Comparison of ENCODE assay signal across 9 cellular contexts in genomic region chr17:74204474-74204873, GRCh38. TPM values are rescaled to one million over a fixed set of nuclear protein-coding genes. Genes with fewer than 3 reads are reported as not detected.
DNase-seq lines count a peak whose midpoint lies in the region; ATAC-seq, FAIRE-seq and TF ChIP-seq lines count a peak whose summit lies in the region.
"Had no signal": no experiment of that assay in that cellular context is flagged by ENCODE, and none has a peak within 500 bp of the region (broad histone marks: within the 10 kb centered on the region; RNA-seq: fewer than 3 reads in every experiment).

No MANE protein-coding gene starts in this region.

- POLR2A ChIA-PET in GM12878 (lab: Charles Lee): interaction anchor here (0.6 to 1.1 kb wide), 2 partner anchors 18 to 92 kb away, joined by 3 read pairs; no protein-coding TSS in a partner anchor

- H3K36me3 ChIP-seq in GM12878 (ENCODE audit: control insufficient read depth in 2 of 2, insufficient read depth in 2 of 2, low read length in 1 of 2): peaks cover 6 to 23% of the 10 kb centered on the region in 2 experiments
- peaks cover 9 to 23% of the 10 kb centered on the region in 2 donors for H3K36me3 ChIP-seq in lung (ENCODE audit: control insufficient read depth in 2 of 2, insufficient read depth in 2 of 2, low read length in 2 of 2)
- H3K36me3 ChIP-seq in upper lobe of left lung: peaks cover 0 to 53% (median 35%) of the 10 kb centered on the region in 4 donors

- H3K4me1 ChIP-seq in GM12878 (ENCODE audit: control insufficient read depth, insufficient read depth, low read length) (peaks cover 6% of the 10 kb centered on the region), lung (ENCODE audit: control insufficient read depth in 2 of 2, insufficient read depth in 2 of 2, low read length in 2 of 2) (peaks cover 3 to 10% of the 10 kb centered on the region in 2 donors), upper lobe of left lung (peaks cover 28 to 59% (median 40%) of the 10 kb centered on the region in 4 donors)

- no peaks in the 10 kb centered on the region for H3K9me3 ChIP-seq in GM12878 (replicated peaks; ENCODE audit: control insufficient read depth, insufficient read depth, low read length)
- no peaks in the 10 kb centered on the region for H3K9me3 ChIP-seq in lung (ENCODE audit: control insufficient read depth in 2 of 2, insufficient read depth in 1 of 2, low read length in 1 of 2)
- H3K9me3 ChIP-seq in upper lobe of left lung: no peaks in the 10 kb centered on the region

- no peak for TF ChIP-seq EP300 in GM12878 (IDR thresholded peaks at IDR 0.05; ENCODE audit: borderline replicate concordance in 1 of 2, control insufficient read depth in 1 of 2, low read depth in 2 of 2, low read length in 2 of 2)
- TF ChIP-seq EP300 in upper lobe of left lung (IDR thresholded peaks at IDR 0.05): no peak

- H3K9ac ChIP-seq in GM12878 (ENCODE audit: control insufficient read depth, insufficient read depth, low read length): peak overlapping the region; percentile 99

- no peak for FAIRE-seq in GM12878 (lab: Jason Lieb, UNC)

- H3K4me3 Mint-ChIP-seq in activated naive CD4-positive, alpha-beta T cell treated with anti-CD3 and anti-CD28 coated beads for 36 hours: peak overlapping the region; percentile 100

- ATAC-seq in GM12878 (peak; percentile 5; the same call in 1 of the 3 replicates), lung (ENCODE audit: insufficient read depth, low FRiP score) (no peak), upper lobe of left lung (ENCODE audit: low FRiP score in 2 of 2) (no peak), HG03565 (IDR thresholded peaks at IDR 0.05; ENCODE audit: unreplicated experiment) (no peak)

- SMC1A ChIA-PET in GM12878 (lab: Charles Lee; ENCODE audit: uncharacterized antibody, unreplicated experiment): no interaction called here

- peaks cover 47% of the 10 kb centered on the region for H3K36me3 Mint-ChIP-seq in activated naive CD4-positive, alpha-beta T cell treated with anti-CD3 and anti-CD28 coated beads for 36 hours (ENCODE audit: low read depth)

- no peak for TF ChIP-seq CTCF in GM12878 (IDR thresholded peaks at IDR 0.05 in 2 of 3, conservative IDR thresholded peaks at IDR 0.05 in 1 of 3; ENCODE audit: control insufficient read depth in 2 of 3, extremely low read depth in 1 of 3, insufficient read depth in 1 of 3, low read depth in 3 of 3, low read length in 3 of 3)
- TF ChIP-seq CTCF in lung (IDR thresholded peaks at IDR 0.05; ENCODE audit: control extremely low read depth, extremely low read depth): no peak
- TF ChIP-seq CTCF in upper lobe of left lung (IDR thresholded peaks at IDR 0.05): no peak

- no TSS peak for BruUV-seq in GM12878 (replicated peaks; lab: Mats Ljungman, UMichigan)

- H3K79me2 ChIP-seq in GM12878 (ENCODE audit: control insufficient read depth, insufficient read depth, low read length): peaks cover 45% of the 10 kb centered on the region

- H3K27me3 Mint-ChIP-seq in activated naive CD4-positive, alpha-beta T cell treated with anti-CD3 and anti-CD28 coated beads for 36 hours (ENCODE audit: low read depth): peaks cover 13% of the 10 kb centered on the region

- DNase-seq in activated naive CD4-positive, alpha-beta T cell treated with anti-CD3 and anti-CD28 coated beads for 36 hours: no peak
- no peak for DNase-seq in activated naive CD4-positive, alpha-beta T cell treated with Interleukin-2 at 50 U/mL for 16 hours
- no peak for DNase-seq in GM12878 (ENCODE audit: low read depth, low spot score)
- DNase-seq in lung (ENCODE audit: low spot score): no peak
- no peak for DNase-seq in upper lobe of left lung
- no peak for DNase-seq in activated effector memory CD4-positive, alpha-beta T cell treated with anti-CD3 and anti-CD28 coated beads, Interleukin-2, amount 50 U/mL, for 16 hours
- DNase-seq in NCI-H187 treated with DMSO at 0.1 percent for 48 hours (lab: John Stamatoyannopoulos, UW): no peak
- DNase-seq: DMS79 treated with DMSO at 0.1 percent for 48 hours had no signal

- TF ChIP-seq POLR2A in GM12878 (IDR thresholded peaks at IDR 0.05; ENCODE audit: low read depth, low read length) (no peak), upper lobe of left lung (IDR thresholded peaks at IDR 0.05) (no peak)

- H2AFZ ChIP-seq in GM12878 (ENCODE audit: control insufficient read depth, low read depth, low read length): no peak overlapping the region

- intact Hi-C loops in activated naive CD4-positive, alpha-beta T cell treated with anti-CD3 and anti-CD28 coated beads for 36 hours (cut with micrococcal nuclease): no loop called here
- intact Hi-C loops in GM12878 (cut with micrococcal nuclease; ENCODE audit: unreplicated experiment): no loop called here

- 34% methylated on average over 14 of the region's 14 CpGs for WGBS in GM12878 (ENCODE audit: insufficient coverage, insufficient replicate concordance, low lambda C conversion rate, missing lambda C conversion rate)
- 51 to 59% methylated on average over 14 of the region's 14 CpGs for WGBS in lung, 2 donors
- WGBS in upper lobe of left lung, 2 donors: 51 to 53% methylated on average over 14 of the region's 14 CpGs

- CTCF ChIA-PET in activated naive CD4-positive, alpha-beta T cell treated with anti-CD3 and anti-CD28 coated beads for 36 hours (lab: Charles Lee): no interaction called here
- CTCF ChIA-PET in GM12878 (lab: Yijun Ruan, JAX): interaction anchor here (1.1 to 2.0 kb wide), 6 partner anchors 9 to 328 kb away, joined by 3 to 12 read pairs (median 6); partner anchors contain the start of genes BTBD17, CD300LB and TTYH2

- peak overlapping the region; percentile 92 for H3K4me2 ChIP-seq in GM12878 (ENCODE audit: control insufficient read depth, insufficient read depth)

- peaks cover 43% of the 10 kb centered on the region for H3K4me1 Mint-ChIP-seq in activated naive CD4-positive, alpha-beta T cell treated with anti-CD3 and anti-CD28 coated beads for 36 hours (ENCODE audit: low read depth)

- H4K20me1 ChIP-seq in GM12878 (ENCODE audit: control insufficient read depth, insufficient read depth): no peaks in the 10 kb centered on the region; the same call in 1 of the 2 replicates

- H3K27me3 ChIP-seq in GM12878 (replicated peaks in 1 of 2; ENCODE audit: control insufficient read depth in 2 of 2, insufficient read depth in 2 of 2, low read length in 1 of 2) (peaks cover 0 to 7% of the 10 kb centered on the region in 2 experiments; a peak in 3 of 4 replicates), lung (ENCODE audit: control insufficient read depth, insufficient read depth) (no peaks in the 10 kb centered on the region), upper lobe of left lung (no peaks in the 10 kb centered on the region)

- in situ Hi-C loops in GM12878 (cut with MboI): no loop called here

- TF ChIP-seq RAD21 in GM12878 (IDR thresholded peaks at IDR 0.05; ENCODE audit: insufficient read depth, low read depth, low read length): no peak

- RAD21 ChIA-PET in GM12878 (lab: Charles Lee; ENCODE audit: unreplicated experiment): interaction anchor here (1.1 kb wide), 1 partner anchor 59 kb away, joined by 3 read pairs; no protein-coding TSS in a partner anchor

- H3K27ac ChIP-seq in GM12878 (ENCODE audit: control insufficient read depth, insufficient read depth) (peak overlapping the region; percentile 90), lung (ENCODE audit: low read depth in 1 of 2, low read length in 1 of 2) (peak overlapping the region in 1 of 2 donors; percentile 90), upper lobe of left lung (peak overlapping the region; percentile 82 to 92 (median 88))

- H3K9me3 Mint-ChIP-seq in activated naive CD4-positive, alpha-beta T cell treated with anti-CD3 and anti-CD28 coated beads for 36 hours: no peaks in the 10 kb centered on the region

- peak overlapping the region; percentile 99 for H3K4me3 ChIP-seq in GM12878
- peak overlapping the region; percentile 90 for H3K4me3 ChIP-seq in lung
- peak overlapping the region; percentile 50 to 92 (median 79) for H3K4me3 ChIP-seq in upper lobe of left lung

- H3K27ac Mint-ChIP-seq in activated naive CD4-positive, alpha-beta T cell treated with anti-CD3 and anti-CD28 coated beads for 36 hours: peak overlapping the region; percentile 81

RNA-seq across cellular contexts. Expression of gene RPL38, which starts 1.0 kb away (rescaled TPM):
- total RNA-seq in activated naive CD4-positive, alpha-beta T cell treated with anti-CD3 and anti-CD28 coated beads for 36 hours: 1,000 to 10,000 TPM; 1,784 to 1,916 TPM
- total RNA-seq in GM12878 (2013; cell fraction: nucleolus; rRNA removed): 157 and 160 TPM in 2 replicates
- total RNA-seq in GM12878 (2014; rRNA removed) (3,474 and 3,658 TPM in 2 replicates), GM12878 (2014; rRNA removed; fragmentation: Illumina TruSeq; extraction: Trizol) (2,756 and 2,777 TPM in 2 replicates), GM12878 (2021) (1,318 and 1,414 TPM in 2 replicates), lung (1,000 to 10,000 TPM in 1 of 2 donors, 100 to 1,000 TPM in 1; 686 to 1,416 TPM), upper lobe of left lung (100 to 1,000 TPM; 334 to 709 (median 485) TPM)
- polyA plus RNA-seq in GM12878 (2011; ENCODE audit: low read depth): 1,426 TPM
- polyA plus RNA-seq in GM12878 (2011; rRNA removed) (1,375 and 1,634 TPM in 2 replicates), GM12878 (2014; fragmentation: Illumina TruSeq; extraction: Trizol) (1,052 and 1,828 TPM in 2 replicates), GM12878 (2014; fragmentation: Nextera tagmentation; extraction: Ambion mirVana) (1,000 to 10,000 TPM; 2,918 to 3,855 TPM), GM12878 (2014; rRNA removed) (4,938 and 5,822 TPM in 2 replicates), GM12878 (2016; fragmentation: Nextera tagmentation; extraction: Ambion mirVana) (1,000 to 10,000 TPM; 2,421 to 2,570 TPM), lung (1,000 to 10,000 TPM in 1 of 2 donors, 100 to 1,000 TPM in 1; 765 to 2,752 TPM)
- 350 and 2,010 TPM in 2 replicates for polyA plus RNA-seq in GM12878 (2011; cell fraction: cytosol; rRNA removed)
- polyA plus RNA-seq in GM12878 (2011; cell fraction: nucleus; rRNA removed): 901 and 1,479 TPM in 2 replicates
- polyA plus RNA-seq in GM12878 (2012): 5,418 and 5,579 TPM in 2 replicates
- polyA minus RNA-seq in GM12878 (2011; rRNA and poly(A)+ RNA removed): 1,625 and 2,002 TPM in 2 replicates
- polyA minus RNA-seq in GM12878 (2011; cell fraction: cytosol; rRNA and poly(A)+ RNA removed): 442 and 456 TPM in 2 replicates
- 137 and 144 TPM in 2 replicates for polyA minus RNA-seq in GM12878 (2011; cell fraction: nucleus; rRNA and poly(A)+ RNA removed)

RNA-seq across cellular contexts. Expression of gene TTYH2, which starts 8.9 kb away (rescaled TPM):
- 1 to 10 TPM; 2.5 to 2.8 TPM for total RNA-seq in activated naive CD4-positive, alpha-beta T cell treated with anti-CD3 and anti-CD28 coated beads for 36 hours
- 149 and 160 TPM in 2 replicates for total RNA-seq in GM12878 (2013; cell fraction: nucleolus; rRNA removed)
- total RNA-seq in GM12878 (2014; rRNA removed): 9.7 and 10.7 TPM in 2 replicates
- 4.2 and 4.4 TPM in 2 replicates for total RNA-seq in GM12878 (2014; rRNA removed; fragmentation: Illumina TruSeq; extraction: Trizol)
- 7.7 and 8.5 TPM in 2 replicates for total RNA-seq in GM12878 (2021)
- 2.5 TPM for polyA plus RNA-seq in GM12878 (2011; ENCODE audit: low read depth)
- 14.1 and 25.2 TPM in 2 replicates for polyA plus RNA-seq in GM12878 (2011; rRNA removed)
- polyA plus RNA-seq in GM12878 (2011; cell fraction: cytosol; rRNA removed): 24.7 and 32.7 TPM in 2 replicates
- 99.0 and 109 TPM in 2 replicates for polyA plus RNA-seq in GM12878 (2011; cell fraction: nucleus; rRNA removed)
- polyA plus RNA-seq in GM12878 (2012): 3.8 and 5.7 TPM in 2 replicates
- polyA plus RNA-seq in GM12878 (2014; fragmentation: Illumina TruSeq; extraction: Trizol): 5.8 and 6.6 TPM in 2 replicates
- polyA plus RNA-seq in GM12878 (2014; fragmentation: Nextera tagmentation; extraction: Ambion mirVana): under 1 TPM; 0.26 to 0.47 TPM
- 9.9 and 10.4 TPM in 2 replicates for polyA plus RNA-seq in GM12878 (2014; rRNA removed)
- polyA plus RNA-seq in GM12878 (2016; fragmentation: Nextera tagmentation; extraction: Ambion mirVana): 1 to 10 TPM; 6.5 to 6.7 TPM
- polyA minus RNA-seq in GM12878 (2011; rRNA and poly(A)+ RNA removed): 24.1 and 32.2 TPM in 2 replicates
- polyA minus RNA-seq in GM12878 (2011; cell fraction: cytosol; rRNA and poly(A)+ RNA removed): 5.4 and 7.2 TPM in 2 replicates
- polyA minus RNA-seq in GM12878 (2011; cell fraction: nucleus; rRNA and poly(A)+ RNA removed): 20.9 and 23.5 TPM in 2 replicates
- total RNA-seq in lung: 10 to 100 TPM in 1 of 2 donors, 1 to 10 TPM in 1; 7.5 to 10.6 TPM
- polyA plus RNA-seq in lung: 1 to 10 TPM; 2.3 to 3.3 TPM
- total RNA-seq in upper lobe of left lung: 10 to 100 TPM in 1 of 6 donors, 1 to 10 TPM in 5; 2.4 to 10.5 (median 8.0) TPM
